In the genomic region with DNA sequence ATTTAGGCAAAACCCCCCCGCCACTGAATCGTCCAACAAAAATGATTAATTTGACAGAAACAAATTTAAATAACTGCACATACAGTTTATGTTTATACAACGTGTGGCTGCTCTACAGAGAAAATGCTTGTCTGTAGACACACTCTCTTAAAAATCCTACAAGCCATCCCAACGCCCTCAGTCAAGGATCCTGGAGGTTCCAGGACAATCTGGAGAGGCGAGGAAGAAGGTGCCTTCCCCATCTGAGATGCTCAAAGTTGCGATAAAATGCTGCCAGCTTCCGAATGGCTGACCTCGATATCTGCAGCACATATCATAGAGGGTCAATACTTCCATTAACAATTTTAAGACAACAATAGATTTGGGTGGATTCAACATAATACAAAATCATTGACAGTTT, we compare ENCODE assay signal across 19 cellular contexts. TPM values are rescaled to one million over a fixed set of nuclear protein-coding genes. Genes with fewer than 3 reads are reported as not detected.
DNase-seq lines count a peak whose midpoint lies in the region; ATAC-seq and TF ChIP-seq lines count a peak whose summit lies in the region.
"Had no signal": no experiment of that assay in that cellular context is flagged by ENCODE, and none has a peak within 500 bp of the region (broad histone marks: within the 10 kb centered on the region; RNA-seq: fewer than 3 reads in every experiment).

No MANE protein-coding gene starts in this region.

- H3K4me3 ChIP-seq in PC-9 (no peak overlapping the region), esophagus muscularis mucosa (no peak overlapping the region), GM23248 (no peak overlapping the region)
- H3K4me3 ChIP-seq: MG63, SJCRH30 had no signal

- no peak for DNase-seq in activated naive CD8-positive, alpha-beta T cell treated with anti-CD3 and anti-CD28 coated beads for 36 hours
- no peak for DNase-seq in PC-9
- DNase-seq in esophagus muscularis mucosa (ENCODE audit: extremely low spot score): peak; percentile 70
- no peak for DNase-seq in sciatic nerve (ENCODE audit: low spot score)
- DNase-seq in GM23248: no peak
- DNase-seq in activated naive CD4-positive, alpha-beta T cell treated with Interleukin-2 at 50 U/mL for 16 hours: no peak
- DNase-seq in NOMO-1 treated with DMSO at 0.1 percent for 48 hours (lab: John Stamatoyannopoulos, UW; ENCODE audit: unreplicated experiment): no peak
- DNase-seq: CD4-positive, alpha-beta memory T cell; EL; MG63; NCI-H1105; NCI-H187; NCI-H2171; NCI-H82; RPMI8226; SJCRH30 had no signal

- H3F3A ChIP-seq in PC-9 (ENCODE audit: insufficient read depth, low read depth) (peaks cover 87% of the 10 kb centered on the region), GM23248 (ENCODE audit: insufficient read depth) (peaks cover 61% of the 10 kb centered on the region)

- in situ Hi-C loops in GM23248 (cut with MboI): no loop called here

- H3K36me3 Mint-ChIP-seq in activated naive CD8-positive, alpha-beta T cell: peaks cover 2% of the 10 kb centered on the region
- H3K36me3 Mint-ChIP-seq in activated naive CD8-positive, alpha-beta T cell treated with anti-CD3 and anti-CD28 coated beads for 36 hours: peaks cover 57% of the 10 kb centered on the region

- no peak overlapping the region for H3K4me3 Mint-ChIP-seq in activated naive CD8-positive, alpha-beta T cell
- H3K4me3 Mint-ChIP-seq in activated naive CD8-positive, alpha-beta T cell treated with anti-CD3 and anti-CD28 coated beads for 36 hours: no peak overlapping the region
- H3K4me3 Mint-ChIP-seq: CD4-positive, alpha-beta memory T cell had no signal

- intact Hi-C loops in PC-9 (cut with micrococcal nuclease; ENCODE audit: unreplicated experiment): no loop called here
- intact Hi-C loops in esophagus muscularis mucosa (cut with DNase I): no loop called here
- intact Hi-C loops in sciatic nerve (cut with DNase I): no loop called here

- no peak overlapping the region for H3K9ac ChIP-seq in GM23248
- H3K9ac ChIP-seq: KMS-11 had no signal

- no peak for ATAC-seq in sciatic nerve

- H3K27me3 Mint-ChIP-seq in activated naive CD8-positive, alpha-beta T cell: no peaks in the 10 kb centered on the region
- H3K27me3 Mint-ChIP-seq in activated naive CD8-positive, alpha-beta T cell treated with anti-CD3 and anti-CD28 coated beads for 36 hours: no peaks in the 10 kb centered on the region
- H3K27me3 Mint-ChIP-seq: CD4-positive, alpha-beta memory T cell had no signal

- no peak for TF ChIP-seq EP300 in esophagus muscularis mucosa (IDR thresholded peaks at IDR 0.05)

- H3K4me1 Mint-ChIP-seq in activated naive CD8-positive, alpha-beta T cell (ENCODE audit: low read depth): peaks cover 62% of the 10 kb centered on the region
- H3K4me1 Mint-ChIP-seq in activated naive CD8-positive, alpha-beta T cell treated with anti-CD3 and anti-CD28 coated beads for 36 hours: peaks cover 44% of the 10 kb centered on the region

- H3K4me2 ChIP-seq in PC-9 (no peak overlapping the region), GM23248 (ENCODE audit: unreplicated experiment) (no peak overlapping the region)
- H3K4me2 ChIP-seq: KMS-11 had no signal

- H3K4me1 ChIP-seq in PC-9 (replicated peaks; ENCODE audit: insufficient read depth): no peaks in the 10 kb centered on the region
- peaks cover 0 to 5% (median 2%) of the 10 kb centered on the region in 4 donors for H3K4me1 ChIP-seq in esophagus muscularis mucosa
- no peaks in the 10 kb centered on the region for H3K4me1 ChIP-seq in GM23248 (ENCODE audit: insufficient read depth)
- H3K4me1 ChIP-seq: SJCRH30 had no signal

- POLR2A ChIA-PET in PC-9 (lab: Charles Lee; ENCODE audit: unreplicated experiment): no interaction called here

- H4K20me1 ChIP-seq in PC-9 (ENCODE audit: insufficient read depth) (peaks cover 54% of the 10 kb centered on the region), GM23248 (ENCODE audit: insufficient read depth) (no peaks in the 10 kb centered on the region)

- WGBS in esophagus muscularis mucosa: 91% methylated on average over 8 of the region's 8 CpGs
- WGBS in GM23248 (ENCODE audit: low coverage in 1 of 2, low lambda C conversion rate in 2 of 2, missing lambda C conversion rate in 2 of 2), 2 experiments: 93% methylated on average over 8 of the region's 8 CpGs

- TF ChIP-seq CTCF in PC-9 (conservative IDR thresholded peaks at IDR 0.05) (no peak), esophagus muscularis mucosa (IDR thresholded peaks at IDR 0.05) (no peak)

- H3K79me2 ChIP-seq in PC-9 (ENCODE audit: low read depth): peaks cover 56% of the 10 kb centered on the region
- peaks cover 98% of the 10 kb centered on the region for H3K79me2 ChIP-seq in GM23248 (ENCODE audit: insufficient read depth)

- CTCF ChIA-PET in PC-9 (lab: Charles Lee): no interaction called here

- H3K27me3 ChIP-seq in PC-9 (ENCODE audit: insufficient read depth, low read depth) (no peaks in the 10 kb centered on the region), esophagus muscularis mucosa (no peaks in the 10 kb centered on the region), GM23248 (replicated peaks; ENCODE audit: insufficient read depth) (no peaks in the 10 kb centered on the region)
- H3K27me3 ChIP-seq: MG63, SJCRH30 had no signal

- TSS peak; percentile 2 for BruUV-seq in PC-9 (replicated peaks; lab: Mats Ljungman, UMichigan)

- H3K9me3 ChIP-seq in PC-9 (ENCODE audit: insufficient read depth, low read depth) (no peaks in the 10 kb centered on the region), esophagus muscularis mucosa (no peaks in the 10 kb centered on the region), GM23248 (ENCODE audit: low read depth) (no peaks in the 10 kb centered on the region)
- H3K9me3 ChIP-seq: MG63, SJCRH30 had no signal

- H3K9me3 Mint-ChIP-seq in activated naive CD8-positive, alpha-beta T cell (ENCODE audit: low read depth): no peaks in the 10 kb centered on the region
- H3K9me3 Mint-ChIP-seq in activated naive CD8-positive, alpha-beta T cell treated with anti-CD3 and anti-CD28 coated beads for 36 hours: no peaks in the 10 kb centered on the region
- H3K9me3 Mint-ChIP-seq: CD4-positive, alpha-beta memory T cell had no signal

- H2AFZ ChIP-seq in PC-9 (no peak overlapping the region), GM23248 (no peak overlapping the region)

- peaks cover 72% of the 10 kb centered on the region for H3K36me3 ChIP-seq in PC-9 (ENCODE audit: low read depth)
- H3K36me3 ChIP-seq in esophagus muscularis mucosa: peaks cover 17 to 87% (median 70%) of the 10 kb centered on the region in 4 donors
- H3K36me3 ChIP-seq in GM23248 (ENCODE audit: low read depth): peaks cover 81% of the 10 kb centered on the region

- peak overlapping the region; percentile 46 for H3K27ac Mint-ChIP-seq in activated naive CD8-positive, alpha-beta T cell
- no peak overlapping the region for H3K27ac Mint-ChIP-seq in activated naive CD8-positive, alpha-beta T cell treated with anti-CD3 and anti-CD28 coated beads for 36 hours

- H3K9me2 ChIP-seq in PC-9 (ENCODE audit: insufficient read depth) (no peaks in the 10 kb centered on the region), GM23248 (ENCODE audit: insufficient read depth) (no peaks in the 10 kb centered on the region)

- TF ChIP-seq POLR2A in esophagus muscularis mucosa (IDR thresholded peaks at IDR 0.05; ENCODE audit: low read depth): no peak

- no peak overlapping the region for H3K27ac ChIP-seq in PC-9
- no peak overlapping the region for H3K27ac ChIP-seq in esophagus muscularis mucosa (replicated peaks in 1 of 4)
- no peak overlapping the region for H3K27ac ChIP-seq in GM23248
- H3K27ac ChIP-seq: HL-60, SJCRH30 had no signal

RNA-seq across cellular contexts. Expression of a gene that starts 25.3 kb away (rescaled TPM):
- total RNA-seq in activated naive CD8-positive, alpha-beta T cell treated with anti-CD3 and anti-CD28 coated beads for 36 hours: 10 to 100 TPM; 55.6 to 59.0 TPM
- total RNA-seq in PC-9 (2021) (63.8 and 67.3 TPM in 2 replicates), esophagus muscularis mucosa (10 to 100 TPM; 15.4 to 27.3 (median 18.6) TPM), sciatic nerve (34.9 TPM)
- 18.1 and 23.5 TPM in 2 replicates for total RNA-seq in GM23248 (2014; rRNA removed; shearing (Covaris generic))
- 8.9 and 10.4 TPM in 2 replicates for polyA plus RNA-seq in GM23248 (2016; fragmentation: Nextera tagmentation; extraction: Ambion mirVana)
